31 cellular contexts compared by ENCODE assay signal in the genomic region with DNA sequence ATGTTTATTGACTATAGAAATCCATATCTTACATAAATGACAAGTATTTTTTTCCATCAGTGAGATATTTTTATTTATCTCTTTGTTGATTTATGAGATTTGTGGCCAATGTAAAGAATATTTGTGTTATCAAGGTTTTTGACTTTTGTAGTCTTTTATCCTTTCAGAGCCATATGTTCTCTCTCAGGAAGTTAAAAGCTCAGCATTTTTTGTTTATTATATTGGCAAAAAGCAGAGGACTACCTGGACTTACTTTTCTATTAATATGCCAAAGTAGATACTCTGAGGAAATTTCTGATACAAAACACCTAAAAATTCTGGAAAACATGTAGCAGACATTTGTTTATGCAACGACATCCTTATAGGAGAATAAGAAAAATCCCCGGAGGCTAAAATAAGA.
DNase-seq lines count a peak whose midpoint lies in the region; ATAC-seq, FAIRE-seq and TF ChIP-seq lines count a peak whose summit lies in the region.
"Had no signal": no experiment of that assay in that cellular context is flagged by ENCODE, and none has a peak within 500 bp of the region (broad histone marks: within the 10 kb centered on the region; RNA-seq: fewer than 3 reads in every experiment).

No MANE protein-coding gene starts in this region.

- H4K20me1 ChIP-seq in HepG2 (ENCODE audit: insufficient read depth, low read length) (no peaks in the 10 kb centered on the region), IMR-90 (ENCODE audit: insufficient read depth, low read length) (no peaks in the 10 kb centered on the region)
- H4K20me1 ChIP-seq: BLaER1; BLaER1 treated with 17β-estradiol and CSF1 and Interleukin-3, amounts not matched to agents 10 nM and 100 nM had no signal

- no peak overlapping the region for H2BK15ac ChIP-seq in IMR-90 (ENCODE audit: low read depth, low read length)

- H3K4me3 ChIP-seq in HepG2 (replicated peaks in 1 of 3; ENCODE audit: insufficient read depth in 1 of 3, low read depth in 2 of 3, low read length in 3 of 3), result no peak overlapping the region
- no peak overlapping the region for H3K4me3 ChIP-seq in right lobe of liver
- no peak overlapping the region for H3K4me3 ChIP-seq in A549
- no peak overlapping the region for H3K4me3 ChIP-seq in IMR-90 (ENCODE audit: insufficient read depth, low read depth, low read length)
- H3K4me3 ChIP-seq: BLaER1; BLaER1 treated with 17β-estradiol and CSF1 and Interleukin-3, amounts not matched to agents 10 nM and 100 nM had no signal

- CTCF ChIA-PET in HepG2 (lab: Yijun Ruan, JAX; ENCODE audit: low intra/inter-chr PET ratio, low total read pairs) (no interaction called here), A549 (lab: Yijun Ruan, JAX) (no interaction called here), IMR-90 (lab: Yijun Ruan, JAX) (no interaction called here)

- H3K79me1 ChIP-seq in IMR-90 (ENCODE audit: low read depth in 1 of 2, low read length in 2 of 2), result no peaks in the 10 kb centered on the region

- H3K9me1 ChIP-seq in IMR-90 (ENCODE audit: insufficient read depth, low read length), result no peaks in the 10 kb centered on the region

- no peak overlapping the region for H2BK120ac ChIP-seq in IMR-90 (ENCODE audit: low read depth, low read length)

- H3K9me3 ChIP-seq in HepG2 (ENCODE audit: low read length), result no peaks in the 10 kb centered on the region
- H3K9me3 ChIP-seq in right lobe of liver, result no peaks in the 10 kb centered on the region
- no peaks in the 10 kb centered on the region for H3K9me3 ChIP-seq in A549
- no peaks in the 10 kb centered on the region for H3K9me3 ChIP-seq in IMR-90 (ENCODE audit: control insufficient read depth, insufficient read depth, low read length)
- H3K9me3 ChIP-seq: BE2C; BLaER1; BLaER1 treated with 17β-estradiol and CSF1 and Interleukin-3, amounts not matched to agents 10 nM and 100 nM; Caco-2 had no signal

- TF ChIP-seq POLR2A in HepG2 (IDR thresholded peaks at IDR 0.05; ENCODE audit: insufficient read depth in 1 of 2, low read depth in 2 of 2, low read length in 2 of 2) (no peak), right lobe of liver (IDR thresholded peaks at IDR 0.05) (no peak), A549 (IDR thresholded peaks at IDR 0.05; ENCODE audit: low read length) (no peak), IMR-90 (IDR thresholded peaks at IDR 0.05; ENCODE audit: low read depth, low read length) (no peak)

- no peak overlapping the region for H3K27ac ChIP-seq in HepG2 (ENCODE audit: extremely low read length, insufficient read depth, low read length)
- H3K27ac ChIP-seq in right lobe of liver, result no peak overlapping the region
- no peak overlapping the region for H3K27ac ChIP-seq in A549
- H3K27ac ChIP-seq in IMR-90 (ENCODE audit: insufficient read depth, low read length), result no peak overlapping the region
- H3K27ac ChIP-seq: 22Rv1; BLaER1; BLaER1 treated with 17β-estradiol and CSF1 and Interleukin-3, amounts not matched to agents 10 nM and 100 nM; C4-2B had no signal

- H3K56ac ChIP-seq in IMR-90 (ENCODE audit: extremely low read depth, insufficient read depth, low read length), result no peak overlapping the region

- no peak overlapping the region for H2BK5ac ChIP-seq in IMR-90 (ENCODE audit: low read depth, low read length, poor library complexity, severe bottlenecking)

- no peaks in the 10 kb centered on the region for H3K27me3 ChIP-seq in HepG2 (ENCODE audit: control insufficient read depth in 1 of 2, insufficient read depth in 2 of 2, low read length in 2 of 2)
- H3K27me3 ChIP-seq in right lobe of liver, result no peaks in the 10 kb centered on the region
- H3K27me3 ChIP-seq in IMR-90 (ENCODE audit: control insufficient read depth, insufficient read depth, low read length), result no peaks in the 10 kb centered on the region
- H3K27me3 ChIP-seq: BE2C; BLaER1; BLaER1 treated with 17β-estradiol and CSF1 and Interleukin-3, amounts not matched to agents 10 nM and 100 nM had no signal

- no peak overlapping the region for H2AK5ac ChIP-seq in IMR-90 (ENCODE audit: low read depth, low read length)

- no peak for ATAC-seq in HepG2
- no peak for ATAC-seq in right lobe of liver
- no peak for ATAC-seq in A549
- ATAC-seq in IMR-90 (ENCODE audit: low read depth), result no peak
- ATAC-seq in activated CD4-positive, CD25-positive, alpha-beta regulatory T cell treated with anti-CD3 and anti-CD28 coated beads, Interleukin-2, amount 50 U/mL, for 24 hours, result no peak
- ATAC-seq: CD8-positive, alpha-beta T cell had no signal

- no peak for TF ChIP-seq EP300 in HepG2 (IDR thresholded peaks at IDR 0.05; ENCODE audit: low read depth in 2 of 2, low read length in 2 of 2)
- no peak for TF ChIP-seq EP300 in HepG2 (CRISPR knock-in tag; IDR thresholded peaks at IDR 0.05; ENCODE audit: borderline replicate concordance)
- TF ChIP-seq EP300 in A549 (IDR thresholded peaks at IDR 0.05), result no peak

- no peak overlapping the region for H4K91ac ChIP-seq in IMR-90 (ENCODE audit: insufficient read depth, low read depth, low read length)

- no peak overlapping the region for H2AFZ ChIP-seq in HepG2 (ENCODE audit: low read length)
- H2AFZ ChIP-seq in IMR-90 (replicated peaks; ENCODE audit: low read length, poor library complexity), result no peak overlapping the region

- POLR2A ChIA-PET in HepG2 (lab: Yijun Ruan, JAX) (no interaction called here), A549 (lab: Yijun Ruan, JAX) (no interaction called here), IMR-90 (lab: Charles Lee; ENCODE audit: unreplicated experiment) (no interaction called here)

- WGBS in HepG2 (ENCODE audit: low lambda C conversion rate), result 0% methylated on average over 2 of the region's 2 CpGs
- 33% methylated on average over 2 of the region's 2 CpGs for WGBS in right lobe of liver (ENCODE audit: insufficient coverage, low coverage, low lambda C conversion rate, missing lambda C conversion rate)
- 20% methylated on average over 2 of the region's 2 CpGs for WGBS in A549 (ENCODE audit: missing lambda C conversion rate)
- no CpG with 5 or more reads among the region's 2 CpGs for WGBS in IMR-90 (ENCODE audit: extremely low coverage in 2 of 2, insufficient read length in 1 of 2), 2 experiments

- no peak overlapping the region for H4K5ac ChIP-seq in IMR-90 (ENCODE audit: low read depth, low read length)

- no peak for DNase-seq in HepG2 (ENCODE audit: low spot score)
- no peak for DNase-seq in right lobe of liver
- DNase-seq in A549 (ENCODE audit: low read depth in 1 of 2, low spot score in 1 of 2), result no peak
- DNase-seq in IMR-90, result no peak
- DNase-seq in G401 (ENCODE audit: low spot score), result no peak
- DNase-seq: 8988T; ACHN; AML-193; BE2C; C1 segment of cervical spinal cord; Caco-2; Calu3; CD4-positive, alpha-beta memory T cell; CD4-positive, alpha-beta T cell; CD4-positive, CD25-positive, alpha-beta regulatory T cell; CD8-positive, alpha-beta memory T cell; CD8-positive, alpha-beta T cell; COR-L47; DMS 273 treated with DMSO at 0.1 percent for 48 hours; DMS153; DMS53; DMS79; DMS79 treated with DMSO at 0.1 percent for 48 hours; DND-41; EL had no signal

- no peak for TF ChIP-seq CTCF in HepG2 (CRISPR knock-in tag; IDR thresholded peaks at IDR 0.05)
- no peak for TF ChIP-seq CTCF in right lobe of liver (IDR thresholded peaks at IDR 0.05)
- no peak for TF ChIP-seq CTCF in A549 (IDR thresholded peaks at IDR 0.05)
- TF ChIP-seq CTCF in IMR-90 (conservative IDR thresholded peaks at IDR 0.05; ENCODE audit: low read depth, low read length), result no peak

- H3K14ac ChIP-seq in IMR-90 (replicated peaks; ENCODE audit: low read depth, low read length), result no peak overlapping the region

- H3K23ac ChIP-seq in IMR-90 (ENCODE audit: low read depth, low read length), result no peak overlapping the region

- dilution Hi-C loops in IMR-90 (cut with HindIII; ENCODE audit: low sequenced_read_pairs, unreplicated experiment), result no loop called here

- H3K4me1 ChIP-seq in HepG2 (ENCODE audit: insufficient read depth, low read length), result no peaks in the 10 kb centered on the region
- H3K4me1 ChIP-seq in right lobe of liver, result no peaks in the 10 kb centered on the region
- no peaks in the 10 kb centered on the region for H3K4me1 ChIP-seq in A549
- H3K4me1 ChIP-seq in IMR-90 (ENCODE audit: control insufficient read depth, insufficient read depth, low read length), result no peaks in the 10 kb centered on the region
- H3K4me1 ChIP-seq: BE2C; BLaER1; BLaER1 treated with 17β-estradiol and CSF1 and Interleukin-3, amounts not matched to agents 10 nM and 100 nM; Caco-2 had no signal

- TF ChIP-seq RAD21 in HepG2 (CRISPR knock-in tag; IDR thresholded peaks at IDR 0.05) (no peak), A549 (conservative IDR thresholded peaks at IDR 0.05 in 1 of 2, IDR thresholded peaks at IDR 0.05 in 1 of 2) (no peak), IMR-90 (IDR thresholded peaks at IDR 0.05; ENCODE audit: low read length) (no peak)

- no peak overlapping the region for H3K18ac ChIP-seq in IMR-90 (ENCODE audit: low read depth, low read length)

- FAIRE-seq in HepG2 (lab: Jason Lieb, UNC) (no peak), A549 (lab: Jason Lieb, UNC) (no peak)
- FAIRE-seq: D721Med had no signal

- BruUV-seq in HepG2 (replicated peaks; lab: Mats Ljungman, UMichigan), result no TSS peak
- no TSS peak for BruUV-seq in IMR-90 (replicated peaks; lab: Mats Ljungman, UMichigan)

- H3K9ac ChIP-seq in HepG2 (ENCODE audit: insufficient read depth, low read depth, low read length) (no peak overlapping the region), IMR-90 (ENCODE audit: low read depth, low read length) (no peak overlapping the region)
- H3K9ac ChIP-seq: BLaER1; BLaER1 treated with 17β-estradiol and CSF1 and Interleukin-3, amounts not matched to agents 10 nM and 100 nM had no signal

- H3K4ac ChIP-seq in IMR-90 (ENCODE audit: low read depth, low read length), result no peak overlapping the region

- H3K36me3 ChIP-seq in HepG2 (replicated peaks in 1 of 2; ENCODE audit: control insufficient read depth in 1 of 2, insufficient read depth in 2 of 2, low read length in 2 of 2) (no peaks in the 10 kb centered on the region), right lobe of liver (no peaks in the 10 kb centered on the region), IMR-90 (ENCODE audit: control insufficient read depth, insufficient read depth, low read length) (no peaks in the 10 kb centered on the region)
- H3K36me3 ChIP-seq: BE2C; BLaER1; BLaER1 treated with 17β-estradiol and CSF1 and Interleukin-3, amounts not matched to agents 10 nM and 100 nM had no signal

- H3K4me2 ChIP-seq in HepG2 (ENCODE audit: low read depth, low read length), result no peak overlapping the region
- H3K4me2 ChIP-seq in A549, result no peak overlapping the region
- no peak overlapping the region for H3K4me2 ChIP-seq in IMR-90 (ENCODE audit: low read depth, low read length)
- H3K4me2 ChIP-seq: BLaER1; BLaER1 treated with 17β-estradiol and CSF1 and Interleukin-3, amounts not matched to agents 10 nM and 100 nM had no signal

- H3K79me2 ChIP-seq in HepG2 (ENCODE audit: insufficient read depth, low read length), result no peaks in the 10 kb centered on the region

- no peak overlapping the region for H4K8ac ChIP-seq in IMR-90 (ENCODE audit: low read depth in 2 of 2, low read length in 2 of 2)

- in situ Hi-C loops in HepG2 (cut with HindIII; ENCODE audit: extremely low pct_ligation_motif_present, low pct_unique_long_range_greater_than_20kb), result no loop called here
- in situ Hi-C loops in IMR-90 (cut with MboI; ENCODE audit: low sequenced_read_pairs), result no loop called here
- in situ Hi-C loops in G401 (cut with HindIII; ENCODE audit: low sequenced_read_pairs), result no loop called here

- H2AK9ac ChIP-seq in IMR-90 (replicated peaks; ENCODE audit: low read depth, low read length, poor library complexity), result no peak overlapping the region

- H2BK20ac ChIP-seq in IMR-90 (ENCODE audit: low read depth, low read length), result no peak overlapping the region

- intact Hi-C loops in HepG2 (cut with micrococcal nuclease; ENCODE audit: unreplicated experiment) (no loop called here), right lobe of liver (cut with DNase I) (no loop called here), IMR-90 (cut with micrococcal nuclease) (no loop called here)
